ENCODE assay signal across 9 cellular contexts in genomic region chr2:171706152-171706803, GRCh38. TPM values are rescaled to one million over a fixed set of nuclear protein-coding genes. Genes with fewer than 3 reads are reported as not detected.
DNase-seq lines count a peak whose midpoint lies in the region; ATAC-seq and TF ChIP-seq lines count a peak whose summit lies in the region.
"Had no signal": no experiment of that assay in that cellular context is flagged by ENCODE, and none has a peak within 500 bp of the region (broad histone marks: within the 10 kb centered on the region; RNA-seq: fewer than 3 reads in every experiment).

No MANE protein-coding gene starts in this region.

- no peak overlapping the region for H3K27ac ChIP-seq in PC-3 (ENCODE audit: low read length)
- no peak overlapping the region for H3K27ac ChIP-seq in testis
- H3K27ac ChIP-seq: skin epidermis had no signal

- CTCF ChIA-PET in PC-3 (lab: Charles Lee), result interaction anchor here (0.5 to 1.0 kb wide), 5 partner anchors 85 to 414 kb away, joined by 3 to 4 read pairs (median 3); no protein-coding TSS in a partner anchor

- peaks cover 24% of the 10 kb centered on the region for H3K79me2 ChIP-seq in PC-3 (ENCODE audit: low read length)

- ATAC-seq in PC-3 (peak; percentile 60), left colon (no peak), HG02970 (IDR thresholded peaks at IDR 0.05; ENCODE audit: low FRiP score, unreplicated experiment) (no peak)

- no peaks in the 10 kb centered on the region for H3K9me2 ChIP-seq in PC-3 (replicated peaks; ENCODE audit: low read length)

- H3K36me3 ChIP-seq in PC-3 (ENCODE audit: low read depth, low read length) (peaks cover 2% of the 10 kb centered on the region; the same call in 1 of the 2 replicates), testis (ENCODE audit: low read depth, missing control alignments) (no peaks in the 10 kb centered on the region)

- TF ChIP-seq POLR2A in testis (IDR thresholded peaks at IDR 0.05), result no peak

- POLR2A ChIA-PET in PC-3 (lab: Charles Lee; ENCODE audit: unreplicated experiment), result no interaction called here

- H3K9ac ChIP-seq in PC-3 (ENCODE audit: low read length), result no peak overlapping the region

- H3K27me3 ChIP-seq in PC-3 (ENCODE audit: low read length), result no peaks in the 10 kb centered on the region
- no peaks in the 10 kb centered on the region for H3K27me3 ChIP-seq in testis

- BruUV-seq in PC-3 (replicated peaks; lab: Mats Ljungman, UMichigan), result no TSS peak

- H3K4me3 ChIP-seq in AG09309 (ENCODE audit: control insufficient read depth, low read depth, low read length) (no peak overlapping the region), PC-3 (ENCODE audit: low read length) (no peak overlapping the region), fibroblast of pulmonary artery (replicated peaks; ENCODE audit: low read depth, low read length) (no peak overlapping the region), testis (no peak overlapping the region)
- H3K4me3 ChIP-seq: skin epidermis had no signal

- DNase-seq in AG09309 (ENCODE audit: low read depth) (no peak), PC-3 (peak; percentile 56), fibroblast of pulmonary artery (ENCODE audit: low read depth) (peak; percentile 54), left colon (no peak), testis (no peak)
- no peak for DNase-seq in activated CD4-positive, alpha-beta T cell treated with anti-CD3 and anti-CD28 coated beads, Interleukin-2, amount 50 U/mL, for 48 hours

- H3K9me3 ChIP-seq in PC-3 (ENCODE audit: low read length) (no peaks in the 10 kb centered on the region), testis (no peaks in the 10 kb centered on the region)

- WGBS in testis, 2 donors, result 25 to 31% methylated on average over 2 of the region's 2 CpGs

- no peak overlapping the region for H3K4me2 ChIP-seq in PC-3 (ENCODE audit: low read length)

- intact Hi-C loops in PC-3 (cut with micrococcal nuclease) (loop anchor here (1.0 to 10.0 kb wide), 5 partner anchors 89 to 759 kb away; partner anchors contain the start of gene HAT1), left colon (cut with DNase I, micrococcal nuclease) (no loop called here), testis (cut with DNase I; ENCODE audit: low total_unique reads) (no loop called here)

- TF ChIP-seq CTCF in AG09309 (IDR thresholded peaks at IDR 0.05; ENCODE audit: control insufficient read depth, insufficient read depth, low read depth, low read length, missing control alignments), result peak; percentile 42
- TF ChIP-seq CTCF in GM12874 (IDR thresholded peaks at IDR 0.05; ENCODE audit: insufficient read depth, low read depth, low read length), result 0 out of 2 replicates have a peak, but pooled peaks have one; percentile 3
- peak; percentile 64 for TF ChIP-seq CTCF in PC-3 (conservative IDR thresholded peaks at IDR 0.05; ENCODE audit: low read depth, low read length)
- peak; percentile 48 for TF ChIP-seq CTCF in fibroblast of pulmonary artery (IDR thresholded peaks at IDR 0.05; ENCODE audit: low read length, missing control alignments)
- peak in 1 of 3 experiments; percentile 14 for TF ChIP-seq CTCF in testis (IDR thresholded peaks at IDR 0.05)

- H3K4me1 ChIP-seq in PC-3 (ENCODE audit: insufficient read depth, low read length) (peaks cover 17% of the 10 kb centered on the region), testis (no peaks in the 10 kb centered on the region)

- no peaks in the 10 kb centered on the region for H3F3A ChIP-seq in PC-3 (ENCODE audit: low read length, unreplicated experiment)

- H2AFZ ChIP-seq in PC-3 (ENCODE audit: low read length), result no peak overlapping the region

- peaks cover 6% of the 10 kb centered on the region; the same call in 1 of the 2 replicates for H4K20me1 ChIP-seq in PC-3 (ENCODE audit: low read length)

RNA-seq across cellular contexts. Expression of gene DYNC1I2, which starts 19.0 kb away (rescaled TPM):
- total RNA-seq in PC-3 (2014; rRNA removed) (56.4 and 58.5 TPM in 2 replicates), left colon (100 to 1,000 TPM in 1 of 2 donors, 10 to 100 TPM in 1; 81.9 to 111 TPM), testis (100 to 1,000 TPM; 104 to 106 TPM)
- polyA plus RNA-seq in testis (ENCODE audit: insufficient read depth, low read depth, low replicate concordance), result 114 TPM

Comparison
In these comparisons a context has a peak if more than half of its experiments do, and no peak if none do; other contexts are left out.
1. DNase-seq: peak in PC-3 (single experiment) and fibroblast of pulmonary artery (single experiment); none in AG09309 (single experiment), left colon (0 of 2), testis (single experiment) and activated CD4-positive, alpha-beta T cell treated with anti-CD3 and anti-CD28 coated beads, Interleukin-2, amount 50 U/mL, for 48 hours (0 of 2).